In the genomic region with DNA sequence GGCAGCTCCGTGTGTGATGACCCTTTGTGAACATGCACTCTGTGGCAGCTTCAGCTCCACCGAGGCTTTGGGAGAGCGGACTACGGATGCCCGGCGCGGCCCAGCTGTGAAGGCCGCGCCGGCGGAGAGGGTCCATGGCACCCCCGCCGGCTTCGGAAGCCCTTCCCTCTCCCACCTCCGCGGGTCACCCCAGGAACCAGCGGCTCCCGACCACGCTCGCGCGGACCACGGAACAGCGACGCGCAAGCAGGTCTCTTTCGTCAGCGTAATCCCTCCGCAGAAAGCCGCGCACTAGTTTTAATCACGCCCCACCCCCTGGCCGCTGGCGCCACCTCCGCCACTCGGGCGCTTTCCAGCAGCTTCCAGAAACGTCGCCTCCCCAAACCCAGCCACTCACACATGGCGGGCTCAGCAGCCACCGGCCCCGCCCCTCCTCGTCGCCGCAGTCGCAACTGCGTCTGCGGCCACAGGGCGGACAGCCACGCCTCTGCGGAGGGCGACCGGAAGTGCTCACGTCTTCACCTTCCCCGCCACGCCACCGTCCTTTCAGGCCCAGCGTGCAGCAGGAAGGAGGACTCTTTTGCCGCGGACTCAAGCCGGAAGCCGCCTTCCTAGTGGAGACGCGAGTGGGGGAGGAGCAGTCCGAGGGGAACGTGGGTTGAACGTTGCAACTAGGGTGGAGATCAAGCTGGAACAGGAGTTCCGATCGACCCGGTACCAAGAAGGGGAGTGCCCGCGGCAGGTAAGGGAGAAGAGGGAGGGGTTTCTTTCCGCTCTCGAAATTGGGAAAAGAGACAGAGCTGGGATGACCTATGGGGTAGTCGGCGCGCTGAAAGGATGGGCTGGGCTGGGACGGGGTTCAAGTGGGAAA, we compare ENCODE assay signal across 7 cellular contexts. TPM values are rescaled to one million over a fixed set of nuclear protein-coding genes. Genes with fewer than 3 reads are reported as not detected.
DNase-seq lines count a peak whose midpoint lies in the region; ATAC-seq and TF ChIP-seq lines count a peak whose summit lies in the region.

Gene USPL1, plus strand, starts transcription at position 606 of the 871 bp plus-strand sequence. CDS start 3,221 bp downstream, outside the sequence.

- TF ChIP-seq CTCF in astrocyte of the cerebellum (IDR thresholded peaks at IDR 0.05; ENCODE audit: low read depth, low read length, missing control alignments) (no peak), hepatocyte (IDR thresholded peaks at IDR 0.05; ENCODE audit: poor library complexity) (peak; percentile 10)

- no peaks in the 10 kb centered on the region for H3K27me3 Mint-ChIP-seq in T-helper 2 cell treated with Interferon-gamma antibody and Interleukin-4, amounts not matched to agents 5 μg/mL and 100 μg/mL, for 36 hours (ENCODE audit: low read depth)

- peak within 1 kb of the TSS; percentile 74 for H2AFZ ChIP-seq in hepatocyte

- in situ Hi-C loops in astrocyte of the cerebellum (cut with HindIII; ENCODE audit: low sequenced_read_pairs): no loop called here

- DNase-seq in NCI-H187 treated with DMSO at 0.1 percent for 48 hours (lab: John Stamatoyannopoulos, UW) (peak; percentile 83), astrocyte of the cerebellum (ENCODE audit: low read depth) (peak; percentile 96), hepatocyte (ENCODE audit: low spot score) (peak; percentile 99), renal cortical epithelial cell (ENCODE audit: low read depth) (peak; percentile 93)
- peak; percentile 100 for DNase-seq in T-helper 2 cell treated with Interferon-gamma antibody and Interleukin-4, amounts not matched to agents 5 μg/mL and 100 μg/mL, for 36 hours (ENCODE audit: low spot score)

- peak; percentile 52 for ATAC-seq in GM18499 (IDR thresholded peaks at IDR 0.05; ENCODE audit: insufficient read depth, unreplicated experiment)
- peak; percentile 81 for ATAC-seq in HG02943 (IDR thresholded peaks at IDR 0.05; ENCODE audit: low read depth, unreplicated experiment)

- peaks cover 14% of the 10 kb centered on the region for H3K36me3 Mint-ChIP-seq in T-helper 2 cell treated with Interferon-gamma antibody and Interleukin-4, amounts not matched to agents 5 μg/mL and 100 μg/mL, for 36 hours (ENCODE audit: low read depth)

- H3K9me3 ChIP-seq in hepatocyte (ENCODE audit: low read depth): no peaks in the 10 kb centered on the region

- 1% methylated on average over 66 of the region's 78 CpGs for WGBS in hepatocyte (ENCODE audit: low lambda C conversion rate, missing lambda C conversion rate)

- no peak within 1 kb of the TSS for H3K4me3 Mint-ChIP-seq in T-helper 2 cell treated with Interferon-gamma antibody and Interleukin-4, amounts not matched to agents 5 μg/mL and 100 μg/mL, for 36 hours

- H3K4me2 ChIP-seq in hepatocyte: peak within 1 kb of the TSS; percentile 88

- H3K4me3 ChIP-seq in astrocyte of the cerebellum (ENCODE audit: low read depth, low read length): peak within 1 kb of the TSS; percentile 99
- peak within 1 kb of the TSS; percentile 35 for H3K4me3 ChIP-seq in hepatocyte

- no peaks in the 10 kb centered on the region for H3K9me3 Mint-ChIP-seq in T-helper 2 cell treated with Interferon-gamma antibody and Interleukin-4, amounts not matched to agents 5 μg/mL and 100 μg/mL, for 36 hours

- peaks cover 13% of the 10 kb centered on the region for H3K4me1 ChIP-seq in hepatocyte (ENCODE audit: insufficient read depth)

- no peaks in the 10 kb centered on the region for H4K20me1 ChIP-seq in hepatocyte (ENCODE audit: insufficient read depth, poor library complexity, severe bottlenecking)

- H3K36me3 ChIP-seq in hepatocyte (replicated peaks; ENCODE audit: insufficient read depth, low read depth): no peaks in the 10 kb centered on the region

- no peak within 1 kb of the TSS for H3K27ac Mint-ChIP-seq in T-helper 2 cell treated with Interferon-gamma antibody and Interleukin-4, amounts not matched to agents 5 μg/mL and 100 μg/mL, for 36 hours

- no peaks in the 10 kb centered on the region for H3K9me2 ChIP-seq in hepatocyte (replicated peaks; ENCODE audit: insufficient read depth)

- H3K27me3 ChIP-seq in hepatocyte: no peaks in the 10 kb centered on the region

- peaks cover 77% of the 10 kb centered on the region for H3K79me2 ChIP-seq in hepatocyte

- peak within 1 kb of the TSS; percentile 99 for H3K27ac ChIP-seq in hepatocyte

- H3K4me1 Mint-ChIP-seq in T-helper 2 cell treated with Interferon-gamma antibody and Interleukin-4, amounts not matched to agents 5 μg/mL and 100 μg/mL, for 36 hours (ENCODE audit: low read depth): peaks cover 27% of the 10 kb centered on the region

RNA-seq across cellular contexts. Expression of gene USPL1, which starts in this region (rescaled TPM):
- 22.0 and 26.4 TPM in 2 replicates for total RNA-seq in hepatocyte
- polyA plus RNA-seq in hepatocyte: 9.5 and 9.7 TPM in 2 replicates
- total RNA-seq in renal cortical epithelial cell: 15.6 and 26.7 TPM in 2 replicates

Comparison
In these comparisons a context has a peak if more than half of its experiments do, and no peak if none do; other contexts are left out.
1. Peak in every context shown above with its lines: DNase-seq, ATAC-seq, H3K4me3 ChIP-seq and H3K27ac ChIP-seq.